ENCODE assay signal across 9 cellular contexts in the genomic region with DNA sequence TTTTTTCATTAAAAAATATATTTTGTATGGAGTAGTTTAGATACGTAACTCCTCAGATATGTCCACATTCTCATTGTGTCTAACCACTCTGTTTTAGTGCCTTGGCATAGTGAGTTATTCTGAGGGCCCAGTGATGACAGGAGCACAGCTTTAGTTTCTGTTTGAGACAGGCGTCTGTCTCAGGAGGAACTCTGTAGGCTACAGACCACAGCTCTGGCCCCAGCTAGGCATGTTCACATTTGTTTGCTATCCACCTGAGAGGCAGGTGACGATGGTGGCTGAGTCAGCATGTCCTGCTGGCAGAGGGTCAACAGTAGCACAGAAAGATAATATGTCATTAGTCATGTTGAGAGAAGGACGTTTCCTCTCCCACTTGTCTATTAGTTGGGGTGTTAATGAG. TPM values are rescaled to one million over a fixed set of nuclear protein-coding genes. Genes with fewer than 3 reads are reported as not detected.
A peak's percentile ranks its signal among the peaks of the same experiment; 100 is the strongest.
DNase-seq lines count a peak whose midpoint lies in the region; ATAC-seq, FAIRE-seq and TF ChIP-seq lines count a peak whose summit lies in the region.
"Had no signal": no experiment of that assay in that cellular context is flagged by ENCODE, and none has a peak within 500 bp of the region (broad histone marks: within the 10 kb centered on the region; RNA-seq: fewer than 3 reads in every experiment).

No MANE protein-coding gene starts in this region.

- dilution Hi-C loops in keratinocyte (cut with MboI; ENCODE audit: extremely low pct_ligation_motif_present, low sequenced_read_pairs): no loop called here

- no peaks in the 10 kb centered on the region for H3K9me1 ChIP-seq in keratinocyte (ENCODE audit: control insufficient read depth, extremely low read depth, insufficient read depth, low read length)

- FAIRE-seq in keratinocyte (lab: Jason Lieb, UNC): peak; percentile 97
- FAIRE-seq: A204.1 had no signal

- ATAC-seq in HG02943 (IDR thresholded peaks at IDR 0.05; ENCODE audit: low read depth, unreplicated experiment): peak; percentile 87

- H3K79me2 ChIP-seq in keratinocyte (ENCODE audit: control insufficient read depth, insufficient read depth, low read length): peaks cover 73% of the 10 kb centered on the region

- H3K27me3 ChIP-seq in keratinocyte (ENCODE audit: control insufficient read depth, extremely low read depth, insufficient read depth, low read length) (no peaks in the 10 kb centered on the region), BE2C (no peaks in the 10 kb centered on the region)

- H3K4me2 ChIP-seq in keratinocyte (ENCODE audit: control insufficient read depth, extremely low read depth, insufficient read depth, low read depth, low read length): peak overlapping the region; percentile 42

- peak overlapping the region; percentile 38 for H3K27ac ChIP-seq in keratinocyte (ENCODE audit: control insufficient read depth, insufficient read depth, low read length)

- peak overlapping the region in 1 of 3 experiments; percentile 1 for H3K4me3 ChIP-seq in keratinocyte (ENCODE audit: control insufficient read depth in 2 of 3, extremely low read depth in 1 of 3, insufficient read depth in 2 of 3, low read depth in 1 of 3, low read length in 3 of 3)
- H3K4me3 ChIP-seq in BE2C (ENCODE audit: low read depth, low read length): no peak overlapping the region

- H3K9me3 ChIP-seq in keratinocyte (ENCODE audit: control insufficient read depth, low read depth, low read length): no peaks in the 10 kb centered on the region
- no peaks in the 10 kb centered on the region for H3K9me3 ChIP-seq in BE2C

- H4K20me1 ChIP-seq in keratinocyte (ENCODE audit: control insufficient read depth, extremely low read depth, insufficient read depth, low read length): no peaks in the 10 kb centered on the region

- no peak overlapping the region for H2AFZ ChIP-seq in keratinocyte (ENCODE audit: control insufficient read depth, low read length)

- DNase-seq in DMS 273 (lab: John Stamatoyannopoulos, UW; ENCODE audit: unreplicated experiment) (peak; percentile 22), DMS 273 treated with DMSO at 0.1 percent for 48 hours (lab: John Stamatoyannopoulos, UW) (no peak), NCI-H69 (lab: John Stamatoyannopoulos, UW) (peak; percentile 96), keratinocyte (ENCODE audit: low read depth, low spot score) (no peak), hypothalamus (lab: John Stamatoyannopoulos, UW) (no peak), BE2C (no peak), DMS114 treated with DMSO at 0.1 percent for 48 hours (lab: John Stamatoyannopoulos, UW; ENCODE audit: unreplicated experiment) (no peak)

- no peaks in the 10 kb centered on the region for H3K36me3 ChIP-seq in keratinocyte (ENCODE audit: control insufficient read depth in 2 of 2, extremely low read depth in 1 of 2, insufficient read depth in 2 of 2, low read length in 2 of 2)
- H3K36me3 ChIP-seq in BE2C: no peaks in the 10 kb centered on the region

- no peak overlapping the region for H3K9ac ChIP-seq in keratinocyte (ENCODE audit: control insufficient read depth, extremely low read depth, insufficient read depth, low read length)

- TF ChIP-seq CTCF in keratinocyte (optimal IDR thresholded peaks at IDR 0.05 in 1 of 3, IDR thresholded peaks at IDR 0.05 in 1 of 3, conservative IDR thresholded peaks at IDR 0.05 in 1 of 3; ENCODE audit: extremely low read depth in 1 of 3, insufficient read depth in 2 of 3, low read length in 3 of 3) (no peak), BE2C (IDR thresholded peaks at IDR 0.05; ENCODE audit: low read depth, low read length) (no peak)

- H3K4me1 ChIP-seq in keratinocyte (ENCODE audit: control insufficient read depth, extremely low read depth, insufficient read depth, low read length) (peaks cover 33% of the 10 kb centered on the region), BE2C (no peaks in the 10 kb centered on the region)

RNA-seq across cellular contexts. Expression of a gene that starts 16.3 kb away (rescaled TPM):
- 16.2 to 19.7 TPM (median 18.5 TPM) in 3 replicates for polyA plus RNA-seq in keratinocyte
- polyA plus RNA-seq in keratinocyte (2011; ENCODE audit: low read depth): 16.6 TPM
- 15.8 and 20.8 TPM in 2 replicates for polyA plus RNA-seq in keratinocyte (2011; cell fraction: cytosol; rRNA removed)
- polyA plus RNA-seq in keratinocyte (2011; cell fraction: nucleus; rRNA removed): 23.5 and 26.7 TPM in 2 replicates
- polyA plus RNA-seq in keratinocyte (2012; ENCODE audit: low replicate concordance): 15.0 and 22.8 TPM in 2 replicates
- polyA minus RNA-seq in keratinocyte: 16.9 to 18.9 TPM (median 17.7 TPM) in 3 replicates
- 13.6 TPM for polyA minus RNA-seq in keratinocyte (2011; cell fraction: cytosol; rRNA and poly(A)+ RNA removed)
- polyA minus RNA-seq in keratinocyte (2011; cell fraction: nucleus; rRNA and poly(A)+ RNA removed): 15.6 and 22.0 TPM in 2 replicates
- 0.37 TPM for polyA plus RNA-seq in BE2C (2012; ENCODE audit: insufficient read depth, insufficient read length, low read depth)

Comparison
In these comparisons a context has a peak if more than half of its experiments do, and no peak if none do; other contexts are left out.
1. DNase-seq: peak in DMS 273 (single experiment) and NCI-H69 (single experiment); none in DMS 273 treated with DMSO at 0.1 percent for 48 hours (single experiment), keratinocyte (single experiment), hypothalamus (0 of 51), BE2C (single experiment) and DMS114 treated with DMSO at 0.1 percent for 48 hours (single experiment).